Comparison of ENCODE assay signal across 31 cellular contexts in genomic region chr13:78997902-78998654, GRCh38.
DNase-seq lines count a peak whose midpoint lies in the region; ATAC-seq and TF ChIP-seq lines count a peak whose summit lies in the region.
"Had no signal": no experiment of that assay in that cellular context is flagged by ENCODE, and none has a peak within 500 bp of the region (broad histone marks: within the 10 kb centered on the region; RNA-seq: fewer than 3 reads in every experiment).

No MANE protein-coding gene starts in this region.

- no peak for TF ChIP-seq POLR2A in NB4 (IDR thresholded peaks at IDR 0.05; ENCODE audit: extremely low read depth, insufficient read length)

- no peak for TF ChIP-seq CTCF in GM13977 (IDR thresholded peaks at IDR 0.05; ENCODE audit: extremely low read depth, insufficient read depth, missing control alignments)
- TF ChIP-seq CTCF in NB4 (IDR thresholded peaks at IDR 0.05; ENCODE audit: low read depth, low read length) = no peak
- no peak for TF ChIP-seq CTCF in endothelial cell (IDR thresholded peaks at IDR 0.05; ENCODE audit: unreplicated experiment)

- in situ Hi-C loops in GM13977 (cut with MboI; ENCODE audit: low pct_unique_long_range_greater_than_20kb, low sequenced_read_pairs, unreplicated experiment) = no loop called here

- no peak overlapping the region for H3K27ac Mint-ChIP-seq in endothelial cell (ENCODE audit: unreplicated experiment)
- H3K27ac Mint-ChIP-seq: activated naive CD8-positive, alpha-beta T cell treated with anti-CD3 and anti-CD28 coated beads, Interleukin-2, amount 50 U/mL, for 24 hours; B cell; CD4-positive, alpha-beta memory T cell; natural killer cell; stimulated activated effector memory CD8-positive, alpha-beta T cell treated with anti-CD3 and anti-CD28 coated beads, Interleukin-12 subunit alpha, Interleukin-12 subunit beta, amount 100 ng/mL, for 72 hours had no signal

- H3K36me3 Mint-ChIP-seq in endothelial cell (ENCODE audit: low read depth, unreplicated experiment) = no peaks in the 10 kb centered on the region
- H3K36me3 Mint-ChIP-seq: CD4-positive, alpha-beta memory T cell; natural killer cell; stimulated activated effector memory CD8-positive, alpha-beta T cell treated with anti-CD3 and anti-CD28 coated beads, Interleukin-12 subunit alpha, Interleukin-12 subunit beta, amount 100 ng/mL, for 72 hours had no signal

- H3K27me3 Mint-ChIP-seq in endothelial cell (ENCODE audit: unreplicated experiment) = no peaks in the 10 kb centered on the region

- no peak overlapping the region for H3K4me3 Mint-ChIP-seq in endothelial cell (ENCODE audit: unreplicated experiment)
- H3K4me3 Mint-ChIP-seq: activated naive CD8-positive, alpha-beta T cell treated with anti-CD3 and anti-CD28 coated beads, Interleukin-2, amount 50 U/mL, for 24 hours; B cell; CD4-positive, alpha-beta memory T cell; natural killer cell; stimulated activated effector memory CD8-positive, alpha-beta T cell treated with anti-CD3 and anti-CD28 coated beads, Interleukin-12 subunit alpha, Interleukin-12 subunit beta, amount 100 ng/mL, for 72 hours had no signal

- ATAC-seq in HG02870 (IDR thresholded peaks at IDR 0.05; ENCODE audit: unreplicated experiment) = peak; percentile 66
- no peak for ATAC-seq in HG03097 (IDR thresholded peaks at IDR 0.05; ENCODE audit: low FRiP score, unreplicated experiment)
- ATAC-seq: activated naive CD8-positive, alpha-beta T cell treated with anti-CD3 and anti-CD28 coated beads, Interleukin-2, amount 50 U/mL, for 24 hours; HepG2; mucosa of descending colon; natural killer cell; SK-N-SH treated with all-trans-retinoic acid at 6 μM for 48 hours; stimulated activated effector memory CD8-positive, alpha-beta T cell treated with anti-CD3 and anti-CD28 coated beads, Interleukin-12 subunit alpha, Interleukin-12 subunit beta, amount 100 ng/mL, for 72 hours had no signal

- peak; percentile 3 for DNase-seq in GM13977 (ENCODE audit: low spot score)
- DNase-seq in NB4 (ENCODE audit: low read depth) = peak; percentile 59
- peak; percentile 46 for DNase-seq in SKM-1 (lab: John Stamatoyannopoulos, UW; ENCODE audit: unreplicated experiment)
- no peak for DNase-seq in GF-D8 (lab: John Stamatoyannopoulos, UW)
- DNase-seq in endothelial cell (ENCODE audit: low spot score) = no peak
- no peak for DNase-seq in OCI-M2 (lab: John Stamatoyannopoulos, UW; ENCODE audit: unreplicated experiment)
- DNase-seq: activated CD4-positive, alpha-beta T cell treated with anti-CD3 and anti-CD28 coated beads, Interleukin-2, amount 50 U/mL, for 48 hours; activated CD4-positive, CD25-positive, alpha-beta regulatory T cell treated with anti-CD3 and anti-CD28 coated beads, Interleukin-2, amount 50 U/mL, for 72 hours; activated CD8-positive, alpha-beta memory T cell treated with anti-CD3 and anti-CD28 coated beads, Interleukin-2, amount 50 U/mL, for 4 hours; activated naive CD4-positive, alpha-beta T cell; activated naive CD8-positive, alpha-beta T cell treated with anti-CD3 and anti-CD28 coated beads, Interleukin-2, amount 50 U/mL, for 24 hours; CD4-positive, alpha-beta memory T cell; colonic mucosa; effector CD4-positive, alpha-beta T cell; mucosa of descending colon; natural killer cell; NCI-H1092 treated with DMSO at 0.1 percent for 48 hours; NCI-H1694 treated with DMSO at 0.1 percent for 48 hours; NCI-H526; stimulated activated CD4-positive, alpha-beta T cell treated with anti-CD3 and anti-CD28 coated beads, Interleukin-15, amount 100 ng/mL, for 24 hours; T-helper 2 cell had no signal

- H3K4me3 ChIP-seq in NB4 (ENCODE audit: low read depth, low read length) = peak overlapping the region; percentile 30
- H3K4me3 ChIP-seq: cardiac muscle cell, colonic mucosa, hepatocyte, lung, mucosa of descending colon, tibial nerve had no signal

- H3K4me1 Mint-ChIP-seq in endothelial cell (ENCODE audit: unreplicated experiment) = no peaks in the 10 kb centered on the region
- H3K4me1 Mint-ChIP-seq: activated naive CD8-positive, alpha-beta T cell treated with anti-CD3 and anti-CD28 coated beads, Interleukin-2, amount 50 U/mL, for 24 hours; CD4-positive, alpha-beta memory T cell; natural killer cell; stimulated activated effector memory CD8-positive, alpha-beta T cell treated with anti-CD3 and anti-CD28 coated beads, Interleukin-12 subunit alpha, Interleukin-12 subunit beta, amount 100 ng/mL, for 72 hours had no signal

- H3K9me3 Mint-ChIP-seq in endothelial cell (ENCODE audit: unreplicated experiment) = no peaks in the 10 kb centered on the region
- H3K9me3 Mint-ChIP-seq: activated naive CD8-positive, alpha-beta T cell treated with anti-CD3 and anti-CD28 coated beads, Interleukin-2, amount 50 U/mL, for 24 hours; CD4-positive, alpha-beta memory T cell; natural killer cell; stimulated activated effector memory CD8-positive, alpha-beta T cell treated with anti-CD3 and anti-CD28 coated beads, Interleukin-12 subunit alpha, Interleukin-12 subunit beta, amount 100 ng/mL, for 72 hours had no signal

Comparison
In these comparisons a context has a peak if more than half of its experiments do, and no peak if none do; other contexts are left out.
1. DNase-seq: peak in GM13977 (single experiment), NB4 (single experiment) and SKM-1 (single experiment); none in GF-D8 (single experiment), endothelial cell (single experiment) and OCI-M2 (single experiment).